Comparison of ENCODE assay signal across 1 cellular context in the genomic region with DNA sequence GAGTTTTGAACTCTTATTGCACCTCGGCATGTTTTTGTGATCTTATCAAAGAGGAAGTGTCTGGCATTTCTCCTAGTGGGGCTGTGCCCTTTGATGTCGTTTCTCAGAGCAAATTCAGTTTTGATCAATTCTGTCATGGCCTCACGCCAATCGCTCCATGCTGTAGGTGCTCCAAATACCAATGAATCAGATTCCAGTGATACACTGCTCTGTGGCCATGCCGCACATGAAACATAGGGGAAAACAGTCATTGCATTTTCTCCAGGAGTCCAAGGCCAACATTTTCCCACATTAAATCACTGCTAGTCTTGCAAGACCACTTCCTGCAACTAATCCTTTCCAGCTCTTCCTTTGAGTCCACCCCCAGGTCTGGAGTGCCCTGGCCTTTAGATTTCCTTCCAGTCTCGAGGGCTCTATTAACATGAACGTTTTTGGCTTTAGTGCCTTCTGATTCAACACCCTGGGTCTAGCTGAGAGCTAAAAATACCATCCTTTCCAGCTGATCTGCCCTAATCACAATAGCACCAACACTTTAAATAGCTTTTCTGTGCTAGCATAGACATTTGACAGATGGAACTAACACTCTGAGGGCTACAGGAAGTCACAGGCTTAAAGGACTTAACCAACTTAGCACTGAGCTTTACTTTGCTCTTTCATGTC.
TF ChIP-seq lines count a peak whose summit lies in the region.

No MANE protein-coding gene starts in this region.

TF ChIP-seq in liver, 16 proteins besides CTCF, POLR2A, EP300 and RAD21 (continued from another document):
- TF ChIP-seq, protein P1, sequence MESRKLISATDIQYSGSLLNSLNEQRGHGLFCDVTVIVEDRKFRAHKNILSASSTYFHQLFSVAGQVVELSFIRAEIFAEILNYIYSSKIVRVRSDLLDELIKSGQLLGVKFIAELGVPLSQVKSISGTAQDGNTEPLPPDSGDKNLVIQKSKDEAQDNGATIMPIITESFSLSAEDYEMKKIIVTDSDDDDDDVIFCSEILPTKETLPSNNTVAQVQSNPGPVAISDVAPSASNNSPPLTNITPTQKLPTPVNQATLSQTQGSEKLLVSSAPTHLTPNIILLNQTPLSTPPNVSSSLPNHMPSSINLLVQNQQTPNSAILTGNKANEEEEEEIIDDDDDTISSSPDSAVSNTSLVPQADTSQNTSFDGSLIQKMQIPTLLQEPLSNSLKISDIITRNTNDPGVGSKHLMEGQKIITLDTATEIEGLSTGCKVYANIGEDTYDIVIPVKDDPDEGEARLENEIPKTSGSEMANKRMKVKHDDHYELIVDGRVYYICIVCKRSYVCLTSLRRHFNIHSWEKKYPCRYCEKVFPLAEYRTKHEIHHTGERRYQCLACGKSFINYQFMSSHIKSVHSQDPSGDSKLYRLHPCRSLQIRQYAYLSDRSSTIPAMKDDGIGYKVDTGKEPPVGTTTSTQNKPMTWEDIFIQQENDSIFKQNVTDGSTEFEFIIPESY (IDR thresholded peaks at IDR 0.05), result peak; percentile 28
- TF ChIP-seq, protein P2, sequence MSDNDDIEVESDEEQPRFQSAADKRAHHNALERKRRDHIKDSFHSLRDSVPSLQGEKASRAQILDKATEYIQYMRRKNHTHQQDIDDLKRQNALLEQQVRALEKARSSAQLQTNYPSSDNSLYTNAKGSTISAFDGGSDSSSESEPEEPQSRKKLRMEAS (IDR thresholded peaks at IDR 0.05), result peak; percentile 46
- no peak for TF ChIP-seq FOXA1 (IDR thresholded peaks at IDR 0.05)
- TF ChIP-seq TAF1 (conservative IDR thresholded peaks at IDR 0.05), result no peak
- peak; percentile 53 for TF ChIP-seq HNF4G (IDR thresholded peaks at IDR 0.05)
- TF ChIP-seq RXRA (IDR thresholded peaks at IDR 0.05), result peak; percentile 85 to 87
- TF ChIP-seq GABPA (IDR thresholded peaks at IDR 0.05 in 1 of 2, conservative IDR thresholded peaks at IDR 0.05 in 1 of 2), result peak in 1 of 2 donors; percentile 21
- peak; percentile 81 to 89 for TF ChIP-seq HNF4A (conservative IDR thresholded peaks at IDR 0.05)
- TF ChIP-seq YY1 (IDR thresholded peaks at IDR 0.05), result peak; percentile 84
- TF ChIP-seq SP1 (IDR thresholded peaks at IDR 0.05), result peak; percentile 80
